11 cellular contexts compared by ENCODE assay signal in genomic region chr1:85584264-85584781, GRCh38. TPM values are rescaled to one million over a fixed set of nuclear protein-coding genes. Genes with fewer than 3 reads are reported as not detected.
DNase-seq lines count a peak whose midpoint lies in the region; ATAC-seq, FAIRE-seq and TF ChIP-seq lines count a peak whose summit lies in the region.
"Had no signal": no experiment of that assay in that cellular context is flagged by ENCODE, and none has a peak within 500 bp of the region (broad histone marks: within the 10 kb centered on the region; RNA-seq: fewer than 3 reads in every experiment).

No MANE protein-coding gene starts in this region.

- peaks cover 36% of the 10 kb centered on the region for H3K79me2 ChIP-seq in fibroblast of lung (ENCODE audit: control insufficient read depth, insufficient read depth, low read length)

- H3K27ac ChIP-seq in fibroblast of lung (ENCODE audit: insufficient read depth, low read length) (peak overlapping the region; percentile 55), psoas muscle (peak overlapping the region; percentile 91)
- H3K27ac ChIP-seq: adrenal gland had no signal

- no peaks in the 10 kb centered on the region for H3K9me3 ChIP-seq in fibroblast of lung (ENCODE audit: control insufficient read depth, insufficient read depth, low read depth, low read length)
- no peaks in the 10 kb centered on the region for H3K9me3 ChIP-seq in psoas muscle
- H3K9me3 ChIP-seq: adrenal gland had no signal

- TF ChIP-seq POLR2A in H54 (IDR thresholded peaks at IDR 0.05; ENCODE audit: low read depth, low read length) = no peak

- H3K4me3 ChIP-seq in fibroblast of lung (replicated peaks in 1 of 4; ENCODE audit: control extremely low read depth in 1 of 4, insufficient read depth in 1 of 4, low read depth in 3 of 4, low read length in 4 of 4) (peak overlapping the region in 2 of 4 experiments; percentile 55 to 97), psoas muscle (peak overlapping the region; percentile 74)
- H3K4me3 ChIP-seq: adrenal gland had no signal

- TF ChIP-seq CTCF in fibroblast of lung (conservative IDR thresholded peaks at IDR 0.05 in 1 of 2, IDR thresholded peaks at IDR 0.05 in 1 of 2; ENCODE audit: low read depth in 1 of 2, low read length in 2 of 2) (no peak), psoas muscle (IDR thresholded peaks at IDR 0.05) (no peak)

- DNase-seq in ELR (ENCODE audit: low read depth) (peak; percentile 99), RPMI7951 (ENCODE audit: low read depth) (peak; percentile 85), fibroblast of lung (ENCODE audit: low read depth in 2 of 2) (peak; percentile 92 to 93), psoas muscle (no peak), GM19240 (ENCODE audit: insufficient read length, low spot score) (no peak), H54 (ENCODE audit: insufficient read length, low spot score) (no peak)
- DNase-seq in stimulated activated CD4-positive, alpha-beta T cell treated with anti-CD3 and anti-CD28 coated beads, Interleukin-15, amount 100 ng/mL, for 24 hours = no peak
- DNase-seq: adrenal gland, T-helper 9 cell had no signal

- H4K20me1 ChIP-seq in fibroblast of lung (ENCODE audit: control insufficient read depth, extremely low read depth, insufficient read depth, low read length) = no peaks in the 10 kb centered on the region

- H3K4me1 ChIP-seq in fibroblast of lung (ENCODE audit: control insufficient read depth, extremely low read depth, insufficient read depth, low read length) (no peaks in the 10 kb centered on the region), psoas muscle (no peaks in the 10 kb centered on the region)

- H3K9ac ChIP-seq in fibroblast of lung (ENCODE audit: insufficient read depth, low read length) = no peak overlapping the region

- H3K4me2 ChIP-seq in fibroblast of lung (ENCODE audit: extremely low read depth, insufficient read depth, low read length) = no peak overlapping the region

- H2AFZ ChIP-seq in fibroblast of lung (ENCODE audit: low read length) = no peak overlapping the region

- no peaks in the 10 kb centered on the region for H3K27me3 ChIP-seq in fibroblast of lung (ENCODE audit: control insufficient read depth, insufficient read depth, low read length)
- H3K27me3 ChIP-seq in psoas muscle (ENCODE audit: insufficient read depth in 3 of 3, low read length in 2 of 3) = no peaks in the 10 kb centered on the region
- H3K27me3 ChIP-seq: adrenal gland had no signal

- H3K36me3 ChIP-seq in fibroblast of lung (ENCODE audit: control insufficient read depth, insufficient read depth, low read length) (peaks cover 7% of the 10 kb centered on the region), psoas muscle (ENCODE audit: insufficient read depth in 1 of 2, low read depth in 1 of 2) (peaks cover 2 to 24% of the 10 kb centered on the region in 2 donors)
- H3K36me3 ChIP-seq: adrenal gland had no signal

- FAIRE-seq in H54 (lab: Jason Lieb, UNC) = no peak

- ATAC-seq in psoas muscle = no peak
- ATAC-seq in HG03432 (IDR thresholded peaks at IDR 0.05; ENCODE audit: unreplicated experiment) = no peak

- 44 to 55% (median 48%) methylated on average over 5 of the region's 5 CpGs for WGBS in psoas muscle, 3 donors

- intact Hi-C loops in psoas muscle (cut with DNase I) = loop anchor here in 1 of 2 donors (5.0 kb wide), 1 partner anchor 277 kb away; no protein-coding TSS in a partner anchor

RNA-seq across cellular contexts. Expression of gene CCN1, which starts 3.8 kb away (rescaled TPM):
- 16.9 and 21.0 TPM in 2 replicates for total RNA-seq in RPMI7951 (2014; rRNA removed; shearing (Covaris generic))
- total RNA-seq in fibroblast of lung (48.5 and 146 TPM in 2 replicates), psoas muscle (100 to 1,000 TPM in 2 of 4 donors, 10 to 100 TPM in 2; 43.3 to 171 (median 103) TPM)
- polyA plus RNA-seq in fibroblast of lung (531 and 635 TPM in 2 replicates), psoas muscle (10 to 100 TPM in 2 of 3 donors, 1 to 10 TPM in 1; 10.0 to 21.6 (median 20.5) TPM)
- polyA plus RNA-seq in fibroblast of lung (2012) = 570 and 726 TPM in 2 replicates
- polyA minus RNA-seq in fibroblast of lung (ENCODE audit: low replicate concordance) = 406 and 477 TPM in 2 replicates
- total RNA-seq: mononuclear cell had no signal

Comparison
In these comparisons a context has a peak if more than half of its experiments do, and no peak if none do; other contexts are left out.
1. DNase-seq: peak in ELR (single experiment), RPMI7951 (single experiment) and fibroblast of lung (2 of 2); none in psoas muscle (0 of 2), stimulated activated CD4-positive, alpha-beta T cell treated with anti-CD3 and anti-CD28 coated beads, Interleukin-15, amount 100 ng/mL, for 24 hours (single experiment), GM19240 (single experiment) and H54 (single experiment).